In genomic region chr17:39679521-39680192, GRCh38 we compare ENCODE assay signal across 10 cellular contexts. TPM values are rescaled to one million over a fixed set of nuclear protein-coding genes. Genes with fewer than 3 reads are reported as not detected.
DNase-seq lines count a peak whose midpoint lies in the region; ATAC-seq lines count a peak whose summit lies in the region.
"Had no signal": no experiment of that assay in that cellular context is flagged by ENCODE, and none has a peak within 500 bp of the region (broad histone marks: within the 10 kb centered on the region; RNA-seq: fewer than 3 reads in every experiment).

No MANE protein-coding gene starts in this region.

- H3K9me3 Mint-ChIP-seq in activated CD8-positive, alpha-beta memory T cell treated with anti-CD3 and anti-CD28 coated beads, Interleukin-2, amount 10 ng/mL, durations not matched to agents 7 days and 5 days (ENCODE audit: low read depth): no peaks in the 10 kb centered on the region
- no peaks in the 10 kb centered on the region for H3K9me3 Mint-ChIP-seq in stimulated activated memory B cell treated with anti-CD40 and anti-IgM and Interleukin-4, amounts not matched to agents 10 μg/mL and 1 μg/mL and 100 μg/mL, for 72 hours

- no peaks in the 10 kb centered on the region for H3K27me3 Mint-ChIP-seq in activated CD8-positive, alpha-beta memory T cell treated with anti-CD3 and anti-CD28 coated beads, Interleukin-2, amount 10 ng/mL, durations not matched to agents 7 days and 5 days
- H3K27me3 Mint-ChIP-seq in stimulated activated memory B cell treated with anti-CD40 and anti-IgM and Interleukin-4, amounts not matched to agents 10 μg/mL and 1 μg/mL and 100 μg/mL, for 72 hours: no peaks in the 10 kb centered on the region

- in situ Hi-C loops in KBM-7 (cut with MboI; ENCODE audit: low pct_unique_long_range_greater_than_20kb, low sequenced_read_pairs): no loop called here

- H3K27ac Mint-ChIP-seq in activated CD8-positive, alpha-beta memory T cell treated with anti-CD3 and anti-CD28 coated beads, Interleukin-2, amount 10 ng/mL, durations not matched to agents 7 days and 5 days: peak overlapping the region; percentile 87
- peak overlapping the region; percentile 90 for H3K27ac Mint-ChIP-seq in stimulated activated memory B cell treated with anti-CD40 and anti-IgM and Interleukin-4, amounts not matched to agents 10 μg/mL and 1 μg/mL and 100 μg/mL, for 72 hours

- H3K4me1 Mint-ChIP-seq in activated CD8-positive, alpha-beta memory T cell treated with anti-CD3 and anti-CD28 coated beads, Interleukin-2, amount 10 ng/mL, durations not matched to agents 7 days and 5 days: peaks cover 56% of the 10 kb centered on the region
- peaks cover 67% of the 10 kb centered on the region for H3K4me1 Mint-ChIP-seq in stimulated activated memory B cell treated with anti-CD40 and anti-IgM and Interleukin-4, amounts not matched to agents 10 μg/mL and 1 μg/mL and 100 μg/mL, for 72 hours

- CTCF ChIA-PET in activated CD8-positive, alpha-beta memory T cell treated with anti-CD3 and anti-CD28 coated beads, Interleukin-2, amount 10 ng/mL, durations not matched to agents 7 days and 5 days (lab: Charles Lee): interaction anchor here (0.9 to 16.7 kb wide), 6 partner anchors 8 to 56 kb away, joined by 3 to 227 read pairs (median 16); partner anchors contain the start of genes PGAP3, PNMT and PPP1R1B

- DNase-seq in KBM-7: peak; percentile 53
- peak; percentile 60 for DNase-seq in activated CD8-positive, alpha-beta memory T cell treated with anti-CD3 and anti-CD28 coated beads, Interleukin-2, amount 10 ng/mL, durations not matched to agents 7 days and 5 days
- peak; percentile 40 for DNase-seq in germinal center (ENCODE audit: low spot score)
- no peak for DNase-seq in KG1 (lab: John Stamatoyannopoulos, UW)
- no peak for DNase-seq in SHP77 (lab: John Stamatoyannopoulos, UW)
- no peak for DNase-seq in GM19238 (ENCODE audit: insufficient read length, low spot score)
- DNase-seq: head of caudate nucleus, NCI-H2029 had no signal

- H3K36me3 Mint-ChIP-seq in activated CD8-positive, alpha-beta memory T cell treated with anti-CD3 and anti-CD28 coated beads, Interleukin-2, amount 10 ng/mL, durations not matched to agents 7 days and 5 days: no peaks in the 10 kb centered on the region
- H3K36me3 Mint-ChIP-seq in stimulated activated memory B cell treated with anti-CD40 and anti-IgM and Interleukin-4, amounts not matched to agents 10 μg/mL and 1 μg/mL and 100 μg/mL, for 72 hours: peaks cover 22% of the 10 kb centered on the region

- ATAC-seq in activated CD8-positive, alpha-beta memory T cell treated with anti-CD3 and anti-CD28 coated beads, Interleukin-2, amount 10 ng/mL, durations not matched to agents 7 days and 5 days: peak; percentile 73
- peak; percentile 58 for ATAC-seq in stimulated activated memory B cell treated with anti-CD40 and anti-IgM and Interleukin-4, amounts not matched to agents 10 μg/mL and 1 μg/mL and 100 μg/mL, for 72 hours
- no peak for ATAC-seq in HG03175 (IDR thresholded peaks at IDR 0.05; ENCODE audit: unreplicated experiment)

- H3K4me3 Mint-ChIP-seq in activated CD8-positive, alpha-beta memory T cell treated with anti-CD3 and anti-CD28 coated beads, Interleukin-2, amount 10 ng/mL, durations not matched to agents 7 days and 5 days: no peak overlapping the region
- no peak overlapping the region for H3K4me3 Mint-ChIP-seq in stimulated activated memory B cell treated with anti-CD40 and anti-IgM and Interleukin-4, amounts not matched to agents 10 μg/mL and 1 μg/mL and 100 μg/mL, for 72 hours

RNA-seq across cellular contexts. Expression of gene PGAP3, which starts 8.2 kb away (rescaled TPM):
- 10 to 100 TPM; 10.5 to 13.8 TPM for total RNA-seq in activated CD8-positive, alpha-beta memory T cell treated with anti-CD3 and anti-CD28 coated beads, Interleukin-2, amount 10 ng/mL, durations not matched to agents 7 days and 5 days

RNA-seq across cellular contexts. Expression of gene PNMT, which starts 11.4 kb away (rescaled TPM):
- total RNA-seq in activated CD8-positive, alpha-beta memory T cell treated with anti-CD3 and anti-CD28 coated beads, Interleukin-2, amount 10 ng/mL, durations not matched to agents 7 days and 5 days: not detected

RNA-seq across cellular contexts. Expression of gene TCAP, which starts 14.5 kb away (rescaled TPM):
- 1 to 10 TPM; 1.1 to 1.3 TPM for total RNA-seq in activated CD8-positive, alpha-beta memory T cell treated with anti-CD3 and anti-CD28 coated beads, Interleukin-2, amount 10 ng/mL, durations not matched to agents 7 days and 5 days

RNA-seq across cellular contexts. Expression of gene ERBB2, which starts 20.2 kb away (rescaled TPM):
- 1 to 10 TPM; 3.5 to 4.7 TPM for total RNA-seq in activated CD8-positive, alpha-beta memory T cell treated with anti-CD3 and anti-CD28 coated beads, Interleukin-2, amount 10 ng/mL, durations not matched to agents 7 days and 5 days

RNA-seq across cellular contexts. Expression of gene STARD3, which starts 42.7 kb away (rescaled TPM):
- total RNA-seq in activated CD8-positive, alpha-beta memory T cell treated with anti-CD3 and anti-CD28 coated beads, Interleukin-2, amount 10 ng/mL, durations not matched to agents 7 days and 5 days: 10 to 100 TPM; 70.5 to 75.7 TPM

Comparison
In these comparisons a context has a peak if more than half of its experiments do, and no peak if none do; other contexts are left out.
1. DNase-seq: peak in KBM-7 (single experiment), activated CD8-positive, alpha-beta memory T cell treated with anti-CD3 and anti-CD28 coated beads, Interleukin-2, amount 10 ng/mL, durations not matched to agents 7 days and 5 days (single experiment) and germinal center (single experiment); none in KG1 (single experiment), SHP77 (0 of 2) and GM19238 (single experiment).